Comparison of ENCODE assay signal across 1 cellular context in the genomic region with DNA sequence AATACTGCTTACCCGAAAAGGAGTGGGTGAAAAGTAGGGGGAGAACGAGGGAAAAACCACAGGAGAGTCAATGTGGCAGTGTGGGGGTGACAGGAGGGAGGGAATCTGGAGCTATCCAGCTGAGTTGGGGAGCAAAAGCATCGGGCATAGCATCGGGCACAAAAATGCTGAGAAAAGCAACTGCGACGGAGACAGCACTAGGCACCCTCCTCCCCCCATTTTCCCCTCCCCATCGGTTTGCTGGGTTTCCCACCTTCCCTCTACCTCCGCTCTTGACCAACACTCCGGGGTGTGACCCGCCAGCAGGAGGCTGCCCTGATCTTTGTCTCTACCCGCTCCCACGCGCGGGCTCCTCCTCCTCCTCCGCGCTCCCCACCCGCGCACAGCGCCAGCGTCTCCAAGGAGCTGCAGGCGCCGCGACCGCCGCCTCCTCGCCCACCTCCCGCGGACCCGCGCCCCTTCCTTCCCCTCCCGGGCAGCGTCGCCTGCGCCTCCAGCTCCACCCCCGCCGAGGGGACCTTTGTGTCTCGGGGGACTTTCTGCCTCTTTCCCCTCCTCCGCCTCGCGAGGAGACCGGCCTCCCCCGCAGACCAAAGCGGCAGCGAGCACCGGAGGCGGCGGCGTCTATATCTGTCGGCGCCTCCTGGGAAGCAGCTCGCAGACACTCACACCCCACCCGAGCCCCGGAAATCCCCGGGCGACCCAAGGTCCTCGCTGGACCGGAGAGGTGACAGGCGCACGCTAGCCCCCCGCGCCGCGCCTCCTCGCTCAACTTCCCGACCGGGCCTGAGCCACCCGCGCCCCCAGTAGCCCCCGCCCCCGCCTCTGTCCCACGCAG.
TF ChIP-seq lines count a peak whose summit lies in the region.

No MANE protein-coding gene starts in this region.

TF ChIP-seq in HepG2, 621 proteins besides CTCF, POLR2A, EP300 and RAD21 (continued from another document and continues in another):
- TF ChIP-seq, protein P1, sequence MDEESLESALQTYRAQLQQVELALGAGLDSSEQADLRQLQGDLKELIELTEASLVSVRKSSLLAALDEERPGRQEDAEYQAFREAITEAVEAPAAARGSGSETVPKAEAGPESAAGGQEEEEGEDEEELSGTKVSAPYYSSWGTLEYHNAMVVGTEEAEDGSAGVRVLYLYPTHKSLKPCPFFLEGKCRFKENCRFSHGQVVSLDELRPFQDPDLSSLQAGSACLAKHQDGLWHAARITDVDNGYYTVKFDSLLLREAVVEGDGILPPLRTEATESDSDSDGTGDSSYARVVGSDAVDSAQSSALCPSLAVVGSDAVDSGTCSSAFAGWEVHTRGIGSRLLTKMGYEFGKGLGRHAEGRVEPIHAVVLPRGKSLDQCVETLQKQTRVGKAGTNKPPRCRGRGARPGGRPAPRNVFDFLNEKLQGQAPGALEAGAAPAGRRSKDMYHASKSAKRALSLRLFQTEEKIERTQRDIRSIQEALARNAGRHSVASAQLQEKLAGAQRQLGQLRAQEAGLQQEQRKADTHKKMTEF (CRISPR knock-in tag; IDR thresholded peaks at IDR 0.05) = peak; percentile 49; the same call in 1 of the 2 replicates
- 0 out of 2 replicates have a peak, but pooled peaks have one; percentile 15 for TF ChIP-seq DR1 (CRISPR knock-in tag; IDR thresholded peaks at IDR 0.05)
- TF ChIP-seq LCORL (IDR thresholded peaks at IDR 0.05) = no peak
- TF ChIP-seq LCORL (CRISPR knock-in tag; IDR thresholded peaks at IDR 0.05) = peak; percentile 13; the same call in 1 of the 2 replicates
- TF ChIP-seq CENPT (CRISPR knock-in tag; IDR thresholded peaks at IDR 0.05; ENCODE audit: low read depth) = no peak
- peak; percentile 19 for TF ChIP-seq U2AF1 (optimal IDR thresholded peaks at IDR 0.05; ENCODE audit: low read depth, low read length)
- TF ChIP-seq HIVEP1 (CRISPR knock-in tag; IDR thresholded peaks at IDR 0.05) = 0 out of 2 replicates have a peak, but pooled peaks have one; percentile 12
- TF ChIP-seq FOXK1 (CRISPR knock-in tag; IDR thresholded peaks at IDR 0.05; ENCODE audit: borderline replicate concordance, low read depth) = 0 out of 2 replicates have a peak, but pooled peaks have one; percentile 22
- no peak for TF ChIP-seq ZNF121 (CRISPR knock-in tag; IDR thresholded peaks at IDR 0.05)
- TF ChIP-seq ZNF589 (CRISPR knock-in tag; conservative IDR thresholded peaks at IDR 0.05) = no peak; the same call in 1 of the 2 replicates
- TF ChIP-seq ZNF451 (CRISPR knock-in tag; IDR thresholded peaks at IDR 0.05) = no peak
- no peak for TF ChIP-seq ZNF749 (CRISPR knock-in tag; IDR thresholded peaks at IDR 0.05; ENCODE audit: borderline replicate concordance)
- no peak for TF ChIP-seq ZNF276 (CRISPR knock-in tag; IDR thresholded peaks at IDR 0.05; ENCODE audit: low read depth)
- TF ChIP-seq ZNF605 (CRISPR knock-in tag; IDR thresholded peaks at IDR 0.05) = no peak
- TF ChIP-seq SAP130 (CRISPR knock-in tag; IDR thresholded peaks at IDR 0.05; ENCODE audit: low read depth) = peak; percentile 28; the same call in 1 of the 2 replicates
- TF ChIP-seq HDAC1 (CRISPR knock-in tag; IDR thresholded peaks at IDR 0.05) = peak; percentile 29
- TF ChIP-seq RELA (CRISPR knock-in tag; IDR thresholded peaks at IDR 0.05) = no peak
- no peak for TF ChIP-seq STAT6 (CRISPR knock-in tag; IDR thresholded peaks at IDR 0.05; ENCODE audit: borderline replicate concordance)
- TF ChIP-seq, protein P2, sequence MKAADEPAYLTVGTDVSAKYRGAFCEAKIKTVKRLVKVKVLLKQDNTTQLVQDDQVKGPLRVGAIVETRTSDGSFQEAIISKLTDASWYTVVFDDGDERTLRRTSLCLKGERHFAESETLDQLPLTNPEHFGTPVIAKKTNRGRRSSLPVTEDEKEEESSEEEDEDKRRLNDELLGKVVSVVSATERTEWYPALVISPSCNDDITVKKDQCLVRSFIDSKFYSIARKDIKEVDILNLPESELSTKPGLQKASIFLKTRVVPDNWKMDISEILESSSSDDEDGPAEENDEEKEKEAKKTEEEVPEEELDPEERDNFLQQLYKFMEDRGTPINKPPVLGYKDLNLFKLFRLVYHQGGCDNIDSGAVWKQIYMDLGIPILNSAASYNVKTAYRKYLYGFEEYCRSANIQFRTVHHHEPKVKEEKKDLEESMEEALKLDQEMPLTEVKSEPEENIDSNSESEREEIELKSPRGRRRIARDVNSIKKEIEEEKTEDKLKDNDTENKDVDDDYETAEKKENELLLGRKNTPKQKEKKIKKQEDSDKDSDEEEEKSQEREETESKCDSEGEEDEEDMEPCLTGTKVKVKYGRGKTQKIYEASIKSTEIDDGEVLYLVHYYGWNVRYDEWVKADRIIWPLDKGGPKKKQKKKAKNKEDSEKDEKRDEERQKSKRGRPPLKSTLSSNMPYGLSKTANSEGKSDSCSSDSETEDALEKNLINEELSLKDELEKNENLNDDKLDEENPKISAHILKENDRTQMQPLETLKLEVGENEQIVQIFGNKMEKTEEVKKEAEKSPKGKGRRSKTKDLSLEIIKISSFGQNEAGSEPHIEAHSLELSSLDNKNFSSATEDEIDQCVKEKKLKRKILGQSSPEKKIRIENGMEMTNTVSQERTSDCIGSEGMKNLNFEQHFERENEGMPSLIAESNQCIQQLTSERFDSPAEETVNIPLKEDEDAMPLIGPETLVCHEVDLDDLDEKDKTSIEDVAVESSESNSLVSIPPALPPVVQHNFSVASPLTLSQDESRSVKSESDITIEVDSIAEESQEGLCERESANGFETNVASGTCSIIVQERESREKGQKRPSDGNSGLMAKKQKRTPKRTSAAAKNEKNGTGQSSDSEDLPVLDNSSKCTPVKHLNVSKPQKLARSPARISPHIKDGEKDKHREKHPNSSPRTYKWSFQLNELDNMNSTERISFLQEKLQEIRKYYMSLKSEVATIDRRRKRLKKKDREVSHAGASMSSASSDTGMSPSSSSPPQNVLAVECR (CRISPR knock-in tag; IDR thresholded peaks at IDR 0.05; ENCODE audit: borderline replicate concordance) = peak; percentile 16
- no peak for TF ChIP-seq ZNF143 (CRISPR knock-in tag; IDR thresholded peaks at IDR 0.05)
- TF ChIP-seq ZNF550 (CRISPR knock-in tag; IDR thresholded peaks at IDR 0.05; ENCODE audit: borderline replicate concordance) = no peak
- TF ChIP-seq ZNF232 (CRISPR knock-in tag; IDR thresholded peaks at IDR 0.05; ENCODE audit: borderline replicate concordance) = no peak
- 0 out of 2 replicates have a peak, but pooled peaks have one; percentile 0 for TF ChIP-seq SIN3A (IDR thresholded peaks at IDR 0.05; ENCODE audit: borderline replicate concordance, low read depth, low read length)
- TF ChIP-seq, protein P3, sequence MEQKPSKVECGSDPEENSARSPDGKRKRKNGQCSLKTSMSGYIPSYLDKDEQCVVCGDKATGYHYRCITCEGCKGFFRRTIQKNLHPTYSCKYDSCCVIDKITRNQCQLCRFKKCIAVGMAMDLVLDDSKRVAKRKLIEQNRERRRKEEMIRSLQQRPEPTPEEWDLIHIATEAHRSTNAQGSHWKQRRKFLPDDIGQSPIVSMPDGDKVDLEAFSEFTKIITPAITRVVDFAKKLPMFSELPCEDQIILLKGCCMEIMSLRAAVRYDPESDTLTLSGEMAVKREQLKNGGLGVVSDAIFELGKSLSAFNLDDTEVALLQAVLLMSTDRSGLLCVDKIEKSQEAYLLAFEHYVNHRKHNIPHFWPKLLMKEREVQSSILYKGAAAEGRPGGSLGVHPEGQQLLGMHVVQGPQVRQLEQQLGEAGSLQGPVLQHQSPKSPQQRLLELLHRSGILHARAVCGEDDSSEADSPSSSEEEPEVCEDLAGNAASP (CRISPR knock-in tag; IDR thresholded peaks at IDR 0.05; ENCODE audit: borderline replicate concordance) = no peak
- no peak for TF ChIP-seq ATF7 (IDR thresholded peaks at IDR 0.05)
- TF ChIP-seq ATF7 (CRISPR knock-in tag; IDR thresholded peaks at IDR 0.05) = no peak; the same call in 1 of the 2 replicates
- TF ChIP-seq NCOA5 (CRISPR knock-in tag; IDR thresholded peaks at IDR 0.05) = no peak
- 0 out of 2 replicates have a peak, but pooled peaks have one; percentile 9 for TF ChIP-seq GATAD2A (CRISPR knock-in tag; IDR thresholded peaks at IDR 0.05)
- 0 out of 2 replicates have a peak, but pooled peaks have one; percentile 7 for TF ChIP-seq FOXA3 (CRISPR knock-in tag; IDR thresholded peaks at IDR 0.05)
- no peak for TF ChIP-seq ZNF7 (CRISPR knock-in tag; IDR thresholded peaks at IDR 0.05)
- no peak for TF ChIP-seq TOPORS (CRISPR knock-in tag; IDR thresholded peaks at IDR 0.05)
- peak; percentile 8; the same call in 1 of the 2 replicates for TF ChIP-seq SALL1 (CRISPR knock-in tag; IDR thresholded peaks at IDR 0.05)
- TF ChIP-seq, protein P4, sequence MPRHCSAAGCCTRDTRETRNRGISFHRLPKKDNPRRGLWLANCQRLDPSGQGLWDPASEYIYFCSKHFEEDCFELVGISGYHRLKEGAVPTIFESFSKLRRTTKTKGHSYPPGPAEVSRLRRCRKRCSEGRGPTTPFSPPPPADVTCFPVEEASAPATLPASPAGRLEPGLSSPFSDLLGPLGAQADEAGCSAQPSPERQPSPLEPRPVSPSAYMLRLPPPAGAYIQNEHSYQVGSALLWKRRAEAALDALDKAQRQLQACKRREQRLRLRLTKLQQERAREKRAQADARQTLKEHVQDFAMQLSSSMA (CRISPR knock-in tag; IDR thresholded peaks at IDR 0.05) = no peak
- 0 out of 2 replicates have a peak, but pooled peaks have one; percentile 15 for TF ChIP-seq ZNF556 (CRISPR knock-in tag; IDR thresholded peaks at IDR 0.05; ENCODE audit: borderline replicate concordance)
- peak; percentile 25; the same call in 1 of the 2 replicates for TF ChIP-seq MYC (CRISPR knock-in tag; IDR thresholded peaks at IDR 0.05; ENCODE audit: borderline replicate concordance)
- peak; percentile 19; the same call in 1 of the 2 replicates for TF ChIP-seq SNAI1 (CRISPR knock-in tag; IDR thresholded peaks at IDR 0.05; ENCODE audit: borderline replicate concordance)
- TF ChIP-seq ZNF274 (CRISPR knock-in tag; IDR thresholded peaks at IDR 0.05) = peak; percentile 42; the same call in 1 of the 2 replicates
- TF ChIP-seq ZFYVE20 (CRISPR knock-in tag; IDR thresholded peaks at IDR 0.05; ENCODE audit: borderline replicate concordance, low read depth) = no peak
- TF ChIP-seq ZBTB38 (CRISPR knock-in tag; IDR thresholded peaks at IDR 0.05) = 0 out of 2 replicates have a peak, but pooled peaks have one; percentile 18
- TF ChIP-seq, protein P5, sequence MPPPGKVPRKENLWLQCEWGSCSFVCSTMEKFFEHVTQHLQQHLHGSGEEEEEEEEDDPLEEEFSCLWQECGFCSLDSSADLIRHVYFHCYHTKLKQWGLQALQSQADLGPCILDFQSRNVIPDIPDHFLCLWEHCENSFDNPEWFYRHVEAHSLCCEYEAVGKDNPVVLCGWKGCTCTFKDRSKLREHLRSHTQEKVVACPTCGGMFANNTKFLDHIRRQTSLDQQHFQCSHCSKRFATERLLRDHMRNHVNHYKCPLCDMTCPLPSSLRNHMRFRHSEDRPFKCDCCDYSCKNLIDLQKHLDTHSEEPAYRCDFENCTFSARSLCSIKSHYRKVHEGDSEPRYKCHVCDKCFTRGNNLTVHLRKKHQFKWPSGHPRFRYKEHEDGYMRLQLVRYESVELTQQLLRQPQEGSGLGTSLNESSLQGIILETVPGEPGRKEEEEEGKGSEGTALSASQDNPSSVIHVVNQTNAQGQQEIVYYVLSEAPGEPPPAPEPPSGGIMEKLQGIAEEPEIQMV (CRISPR knock-in tag; IDR thresholded peaks at IDR 0.05; ENCODE audit: low read depth) = peak; percentile 57; the same call in 1 of the 2 replicates
- no peak for TF ChIP-seq ZFP36L2 (CRISPR knock-in tag; IDR thresholded peaks at IDR 0.05)
- no peak for TF ChIP-seq ZNF660 (CRISPR knock-in tag; IDR thresholded peaks at IDR 0.05; ENCODE audit: borderline replicate concordance, low read depth)
